ENCODE assay signal across 15 cellular contexts in genomic region chr2:42849311-42849710, GRCh38. TPM values are rescaled to one million over a fixed set of nuclear protein-coding genes. Genes with fewer than 3 reads are reported as not detected.
A peak's percentile ranks its signal among the peaks of the same experiment; 100 is the strongest.
DNase-seq lines count a peak whose midpoint lies in the region; ATAC-seq, FAIRE-seq and TF ChIP-seq lines count a peak whose summit lies in the region.
"Had no signal": no experiment of that assay in that cellular context is flagged by ENCODE, and none has a peak within 500 bp of the region (broad histone marks: within the 10 kb centered on the region; RNA-seq: fewer than 3 reads in every experiment).

No MANE protein-coding gene starts in this region.

- H3K9me3 Mint-ChIP-seq in activated T-cell treated with anti-CD3 and anti-CD28 coated beads, Interleukin-2, amount 50 U/mL, for 72 hours: no peaks in the 10 kb centered on the region
- H3K9me3 Mint-ChIP-seq in activated T-cell treated with anti-CD3 and anti-CD28 coated beads, Interleukin-2, amount 50 U/mL, for 4 hours: no peaks in the 10 kb centered on the region
- H3K9me3 Mint-ChIP-seq: CD4-positive, CD25-positive, alpha-beta regulatory T cell had no signal

- POLR2A ChIA-PET in H1 (lab: Charles Lee; ENCODE audit: partially characterized antibody): no interaction called here

- no peak overlapping the region for H4K91ac ChIP-seq in H1 (replicated peaks; ENCODE audit: insufficient read length, low read length)

- 0 out of 2 replicates have a peak overlapping the region, but pooled peaks have one; percentile 17 for H2BK12ac ChIP-seq in H1 (ENCODE audit: low read depth, low read length)

- no peak overlapping the region for H2BK15ac ChIP-seq in H1 (ENCODE audit: low read length)

- no peak for TF ChIP-seq CTCF in H1 (IDR thresholded peaks at IDR 0.05; ENCODE audit: control extremely low read depth in 1 of 3, insufficient read depth in 1 of 3, low read depth in 1 of 3, low read length in 3 of 3)
- no peak for TF ChIP-seq CTCF in spleen (IDR thresholded peaks at IDR 0.05 in 8 of 11, conservative IDR thresholded peaks at IDR 0.05 in 3 of 11)

- H3K9ac ChIP-seq in BLaER1: no peak overlapping the region
- no peak overlapping the region for H3K9ac ChIP-seq in H1 (replicated peaks in 1 of 4; ENCODE audit: extremely low read depth in 1 of 4, low read depth in 3 of 4, low read length in 3 of 4)

- TF ChIP-seq POLR2A in H1 (IDR thresholded peaks at IDR 0.05; ENCODE audit: control extremely low read depth in 1 of 2, low read depth in 2 of 2, low read length in 2 of 2) (no peak), spleen (IDR thresholded peaks at IDR 0.05) (no peak)

- no peaks in the 10 kb centered on the region for H4K20me1 ChIP-seq in BLaER1
- H4K20me1 ChIP-seq in H1 (replicated peaks in 1 of 2; ENCODE audit: control insufficient read depth in 1 of 2, insufficient read depth in 2 of 2, low read length in 2 of 2): no peaks in the 10 kb centered on the region

- no peaks in the 10 kb centered on the region for H3K27me3 Mint-ChIP-seq in activated T-cell treated with anti-CD3 and anti-CD28 coated beads, Interleukin-2, amount 50 U/mL, for 72 hours (ENCODE audit: low read depth)
- peaks cover 2% of the 10 kb centered on the region for H3K27me3 Mint-ChIP-seq in activated T-cell treated with anti-CD3 and anti-CD28 coated beads, Interleukin-2, amount 50 U/mL, for 4 hours (ENCODE audit: low read depth)

- no peak for ATAC-seq in activated T-cell treated with anti-CD3 and anti-CD28 coated beads, Interleukin-2, amount 50 U/mL, for 72 hours (replicated peaks in 1 of 2)
- no peak for ATAC-seq in activated T-cell treated with anti-CD3 and anti-CD28 coated beads, Interleukin-2, amount 50 U/mL, for 4 hours

- H3K27ac ChIP-seq in BLaER1 (peak overlapping the region; percentile 41; the same call in 1 of the 2 replicates), H1 (ENCODE audit: low read depth, low read length) (no peak overlapping the region), spleen (no peak overlapping the region)
- H3K27ac ChIP-seq: 22Rv1, HL-60 had no signal

- no peaks in the 10 kb centered on the region for H3K79me1 ChIP-seq in H1 (ENCODE audit: low read depth, low read length)

- no peak overlapping the region for H4K8ac ChIP-seq in H1 (ENCODE audit: extremely low read depth, insufficient read depth, low read length)

- H3K4me3 Mint-ChIP-seq in activated T-cell treated with anti-CD3 and anti-CD28 coated beads, Interleukin-2, amount 50 U/mL, for 72 hours: no peak overlapping the region
- no peak overlapping the region for H3K4me3 Mint-ChIP-seq in activated T-cell treated with anti-CD3 and anti-CD28 coated beads, Interleukin-2, amount 50 U/mL, for 4 hours

- 95% methylated on average over 5 of the region's 5 CpGs; no CpG with 5 or more reads in 1 of the 2 experiments for WGBS in H1 (ENCODE audit: extremely low coverage in 1 of 2, insufficient coverage in 1 of 2, insufficient read length in 1 of 2, insufficient replicate concordance in 2 of 2, low coverage in 1 of 2, low lambda C conversion rate in 2 of 2, missing lambda C conversion rate in 1 of 2), 2 experiments
- WGBS in spleen, 5 donors: 89 to 96% (median 94%) methylated on average over 5 of the region's 5 CpGs

- no peaks in the 10 kb centered on the region for H3K36me3 Mint-ChIP-seq in activated T-cell treated with anti-CD3 and anti-CD28 coated beads, Interleukin-2, amount 50 U/mL, for 72 hours (ENCODE audit: insufficient read depth in 2 of 2)
- H3K36me3 Mint-ChIP-seq in activated T-cell treated with anti-CD3 and anti-CD28 coated beads, Interleukin-2, amount 50 U/mL, for 4 hours (ENCODE audit: insufficient read depth): no peaks in the 10 kb centered on the region

- no peak overlapping the region for H3K4me3 ChIP-seq in BLaER1
- H3K4me3 ChIP-seq in H1 (ENCODE audit: extremely low read depth in 1 of 4, insufficient read depth in 2 of 4, low read depth in 3 of 4, low read length in 4 of 4): no peak overlapping the region
- H3K4me3 ChIP-seq in spleen: no peak overlapping the region

- H3K14ac ChIP-seq in H1 (ENCODE audit: insufficient read length): no peak overlapping the region

- no peak for TF ChIP-seq RAD21 in H1 (IDR thresholded peaks at IDR 0.05 in 1 of 2, conservative IDR thresholded peaks at IDR 0.05 in 1 of 2; ENCODE audit: low read depth in 2 of 2, low read length in 2 of 2)

- peak overlapping the region; percentile 48 for H3K4me2 ChIP-seq in BLaER1
- no peak overlapping the region for H3K4me2 ChIP-seq in H1 (ENCODE audit: insufficient read depth in 1 of 2, low read depth in 2 of 2, low read length in 2 of 2)

- no peak overlapping the region for H2BK20ac ChIP-seq in H1 (ENCODE audit: low read length)

- H3K4me1 ChIP-seq in BLaER1: peaks cover 41% of the 10 kb centered on the region
- no peaks in the 10 kb centered on the region for H3K4me1 ChIP-seq in H1 (replicated peaks in 1 of 4; ENCODE audit: control insufficient read depth in 3 of 4, insufficient read depth in 4 of 4, low read length in 3 of 4)
- H3K4me1 ChIP-seq in spleen: no peaks in the 10 kb centered on the region

- no peaks in the 10 kb centered on the region for H3K27me3 ChIP-seq in BLaER1
- no peaks in the 10 kb centered on the region for H3K27me3 ChIP-seq in H1 (replicated peaks in 1 of 4; ENCODE audit: control insufficient read depth in 3 of 4, extremely low read depth in 1 of 4, insufficient read depth in 3 of 4, low read length in 3 of 4)
- no peaks in the 10 kb centered on the region for H3K27me3 ChIP-seq in spleen (replicated peaks in 1 of 7)

- no peak for TF ChIP-seq EP300 in H1 (IDR thresholded peaks at IDR 0.05; ENCODE audit: borderline replicate concordance in 1 of 2, low read depth in 2 of 2, low read length in 2 of 2)

- H3K9me3 ChIP-seq in BLaER1: no peaks in the 10 kb centered on the region
- no peaks in the 10 kb centered on the region for H3K9me3 ChIP-seq in H1 (ENCODE audit: insufficient read depth in 2 of 2, low read depth in 1 of 2, low read length in 1 of 2)
- no peaks in the 10 kb centered on the region for H3K9me3 ChIP-seq in spleen

- H3K4me1 Mint-ChIP-seq in activated T-cell treated with anti-CD3 and anti-CD28 coated beads, Interleukin-2, amount 50 U/mL, for 72 hours (ENCODE audit: low read depth): no peaks in the 10 kb centered on the region
- H3K4me1 Mint-ChIP-seq in activated T-cell treated with anti-CD3 and anti-CD28 coated beads, Interleukin-2, amount 50 U/mL, for 4 hours (ENCODE audit: low read depth): no peaks in the 10 kb centered on the region
- H3K4me1 Mint-ChIP-seq: CD4-positive, CD25-positive, alpha-beta regulatory T cell had no signal

- no peak overlapping the region for H3K4ac ChIP-seq in H1 (replicated peaks; ENCODE audit: insufficient read length, low read depth, low read length)

- intact Hi-C loops in spleen (cut with DNase I; ENCODE audit: low total_unique reads): no loop called here

- CTCF ChIA-PET in H1 (lab: Charles Lee; ENCODE audit: partially characterized antibody): interaction anchor here (1.2 to 15.1 kb wide), 7 partner anchors 9 to 756 kb away, joined by 3 to 137 read pairs (median 8); no protein-coding TSS in a partner anchor

- H4K5ac ChIP-seq in H1 (ENCODE audit: insufficient read length, low read depth, low read length): no peak overlapping the region

- H3K23ac ChIP-seq in H1 (ENCODE audit: insufficient read length): no peak overlapping the region

- H3K79me2 ChIP-seq in H1 (ENCODE audit: control insufficient read depth in 1 of 2, insufficient read depth in 2 of 2, low read length in 2 of 2): no peaks in the 10 kb centered on the region

- H2AFZ ChIP-seq in H1 (ENCODE audit: low read length): no peak overlapping the region

- no peak overlapping the region for H2AK5ac ChIP-seq in H1 (ENCODE audit: low read depth, low read length)

- H3K18ac ChIP-seq in H1 (ENCODE audit: extremely low read depth, low read length): no peak overlapping the region

- no peak overlapping the region for H3K56ac ChIP-seq in H1 (replicated peaks; ENCODE audit: insufficient read length, low read depth, low read length)

- H3K23me2 ChIP-seq in H1 (ENCODE audit: low read depth, low read length): no peaks in the 10 kb centered on the region; the same call in 1 of the 2 replicates

- peak overlapping the region; percentile 39 for H3K27ac Mint-ChIP-seq in activated T-cell treated with anti-CD3 and anti-CD28 coated beads, Interleukin-2, amount 50 U/mL, for 72 hours

- DNase-seq in activated T-cell treated with anti-CD3 and anti-CD28 coated beads, Interleukin-2, amount 50 U/mL, for 72 hours: no peak
- no peak for DNase-seq in activated T-cell treated with anti-CD3 and anti-CD28 coated beads, Interleukin-2, amount 50 U/mL, for 4 hours
- no peak for DNase-seq in H1 (ENCODE audit: low read depth in 1 of 2, low spot score in 2 of 2)
- DNase-seq in spleen: peak; percentile 17
- no peak for DNase-seq in cerebellum (ENCODE audit: low spot score)
- DNase-seq in activated gamma-delta T cell treated with Interleukin-2 at 50 U/mL for 16 hours: no peak
- no peak for DNase-seq in amniotic stem cell (lab: John Stamatoyannopoulos, UW)
- DNase-seq: CD4-positive, CD25-positive, alpha-beta regulatory T cell; DMS53; GF-D8; H7 had no signal

- H3K36me3 ChIP-seq in BLaER1: no peaks in the 10 kb centered on the region
- H3K36me3 ChIP-seq in H1 (ENCODE audit: control insufficient read depth in 2 of 4, insufficient read depth in 4 of 4, low read length in 3 of 4): no peaks in the 10 kb centered on the region
- no peaks in the 10 kb centered on the region for H3K36me3 ChIP-seq in spleen

- H2BK5ac ChIP-seq in H1 (ENCODE audit: low read depth, low read length): no peak overlapping the region

- H2BK120ac ChIP-seq in H1 (replicated peaks; ENCODE audit: low read depth, low read length): no peak overlapping the region

- FAIRE-seq in H1 (lab: Jason Lieb, UNC): no peak
- FAIRE-seq: GM19239 had no signal

TF ChIP-seq in H1, 55 proteins besides CTCF, POLR2A, EP300 and RAD21 (continues in another document):
- TF ChIP-seq NANOG (IDR thresholded peaks at IDR 0.05; ENCODE audit: insufficient read depth, low read depth, low read length, poor library complexity, severe bottlenecking) (no peak), SP4 (IDR thresholded peaks at IDR 0.05; ENCODE audit: low read length) (no peak), SIX5 (IDR thresholded peaks at IDR 0.05; ENCODE audit: low read depth, low read length) (no peak)

RNA-seq across cellular contexts. Expression of gene HAAO, which starts 56.9 kb away (rescaled TPM):
- total RNA-seq in activated T-cell treated with anti-CD3 and anti-CD28 coated beads, Interleukin-2, amount 50 U/mL, for 72 hours: 1 to 10 TPM in 1 of 2 donors, under 1 TPM in 1; 0.65 to 6.1 TPM
- total RNA-seq in activated T-cell treated with anti-CD3 and anti-CD28 coated beads, Interleukin-2, amount 50 U/mL, for 4 hours: under 1 TPM in 2 of 3 donors, not detected in 1; 0.24 to 0.30 TPM
- 2.5 and 3.2 TPM in 2 replicates for total RNA-seq in H1 (2021; fragmentation: NEBNext Ultra II Directional; extraction: Animal tissue kit (Norgen Biotek cat#: 25700))
- 7.0 and 9.5 TPM in 2 replicates for polyA plus RNA-seq in H1 (2011; rRNA removed)
- polyA plus RNA-seq in H1 (2011; cell fraction: cytosol; rRNA removed): 5.4 TPM
- polyA plus RNA-seq in H1 (2011; cell fraction: nucleus; rRNA removed): 12.8 TPM
- 2.2 to 6.4 TPM (median 4.5 TPM) in 4 replicates for polyA plus RNA-seq in H1 (2012, experiment 1 of 2)
- 2.6 TPM for polyA plus RNA-seq in H1 (2012, experiment 2 of 2)
- polyA plus RNA-seq in H1 (2013, experiment 1 of 2): 1.8 TPM
- 1.7 TPM for polyA plus RNA-seq in H1 (2013, experiment 2 of 2)
- polyA minus RNA-seq in H1 (2011; rRNA and poly(A)+ RNA removed): 3.3 and 5.6 TPM in 2 replicates
- 1.4 TPM for polyA minus RNA-seq in H1 (2011; cell fraction: cytosol; rRNA and poly(A)+ RNA removed)
- polyA minus RNA-seq in H1 (2011; cell fraction: nucleus; rRNA and poly(A)+ RNA removed): 5.7 TPM
- total RNA-seq in spleen: 10 to 100 TPM in 2 of 7 donors, 1 to 10 TPM in 5; 2.4 to 12.3 (median 8.3) TPM
- 1 to 10 TPM; 7.5 to 8.6 (median 7.8) TPM for polyA plus RNA-seq in spleen
- total RNA-seq in cerebellum: 2.7 TPM
- total RNA-seq: CD4-positive, CD25-positive, alpha-beta regulatory T cell had no signal
